ENCODE assay signal across 24 cellular contexts in genomic region chr19:51490676-51491075, GRCh38. TPM values are rescaled to one million over a fixed set of nuclear protein-coding genes. Genes with fewer than 3 reads are reported as not detected.
"Had no signal": no experiment of that assay in that cellular context is flagged by ENCODE, and none has a peak within 500 bp of the region (broad histone marks: within the 10 kb centered on the region; RNA-seq: fewer than 3 reads in every experiment).

No MANE protein-coding gene starts in this region.

- H3K27ac ChIP-seq: ascending aorta, gastrocnemius medialis, neutrophil, sigmoid colon, thyroid gland, VCaP had no signal

- H3K27me3 ChIP-seq: ascending aorta, gastrocnemius medialis, thyroid gland had no signal

- H3K4me3 ChIP-seq: ascending aorta, gastrocnemius medialis, sigmoid colon, thyroid gland had no signal

- ATAC-seq: esophagus mucosa; gastrocnemius medialis; naive thymus-derived CD4-positive, alpha-beta T cell had no signal

- H3K36me3 ChIP-seq: ascending aorta, gastrocnemius medialis, neutrophil, sigmoid colon, thyroid gland had no signal

- H3K4me1 ChIP-seq: ascending aorta, gastrocnemius medialis, sigmoid colon, thyroid gland had no signal

- H3K9me3 ChIP-seq: ascending aorta, gastrocnemius medialis, neutrophil, sigmoid colon, thyroid gland had no signal

- H3K27ac Mint-ChIP-seq: naive thymus-derived CD4-positive, alpha-beta T cell had no signal

- H3K4me3 Mint-ChIP-seq: naive thymus-derived CD4-positive, alpha-beta T cell had no signal

- DNase-seq: activated CD4-positive, alpha-beta T cell treated with anti-CD3 and anti-CD28 coated beads for 1 hour; activated CD8-positive, alpha-beta memory T cell treated with anti-CD3 and anti-CD28 coated beads, Interleukin-2, amount 50 U/mL, for 48 hours; activated effector memory CD4-positive, alpha-beta T cell treated with anti-CD3 and anti-CD28 coated beads, Interleukin-2, amount 50 U/mL, for 16 hours; activated naive CD4-positive, alpha-beta T cell treated with anti-CD3 and anti-CD28 coated beads, Interleukin-2, amount 50 U/mL, for 16 hours; activated T-cell treated with anti-CD3 and anti-CD28 coated beads, Interleukin-2, amount 50 U/mL, for 48 hours; cortex of kidney; effector CD4-positive, alpha-beta T cell; gastrocnemius medialis; head of caudate nucleus; mesendoderm; naive thymus-derived CD4-positive, alpha-beta T cell; posterior cingulate gyrus; sigmoid colon; stimulated activated naive CD4-positive, alpha-beta T cell; T-helper 2 cell; thyroid gland had no signal

RNA-seq across cellular contexts. Expression of gene SIGLEC12, which starts 10.9 kb away (rescaled TPM):
- total RNA-seq: ascending aorta, esophagus mucosa, gastrocnemius medialis, renal cortical epithelial cell had no signal

RNA-seq across cellular contexts. Expression of gene CEACAM18, which starts 12.3 kb away (rescaled TPM):
- total RNA-seq: ascending aorta; esophagus mucosa; gastrocnemius medialis; lower leg skin; mucosa of gallbladder; naive thymus-derived CD4-positive, alpha-beta T cell; renal cortical epithelial cell; sigmoid colon; thyroid gland; ureter had no signal
- polyA plus RNA-seq: naive thymus-derived CD4-positive, alpha-beta T cell; sigmoid colon had no signal

RNA-seq across cellular contexts. Expression of gene SIGLEC8, which starts 32.4 kb away (rescaled TPM):
- total RNA-seq: ascending aorta; esophagus mucosa; naive thymus-derived CD4-positive, alpha-beta T cell; renal cortical epithelial cell had no signal
- polyA plus RNA-seq: naive thymus-derived CD4-positive, alpha-beta T cell had no signal

RNA-seq across cellular contexts. Expression of gene SIGLEC6, which starts 40.8 kb away (rescaled TPM):
- total RNA-seq: renal cortical epithelial cell, thyroid gland had no signal
- polyA plus RNA-seq: naive thymus-derived CD4-positive, alpha-beta T cell had no signal
